8 cellular contexts compared by ENCODE assay signal in genomic region chr1:201022824-201023516, GRCh38. TPM values are rescaled to one million over a fixed set of nuclear protein-coding genes. Genes with fewer than 3 reads are reported as not detected.
DNase-seq lines count a peak whose midpoint lies in the region; ATAC-seq and TF ChIP-seq lines count a peak whose summit lies in the region.

No MANE protein-coding gene starts in this region.

- no peaks in the 10 kb centered on the region for H3K27me3 Mint-ChIP-seq in CD4-positive, alpha-beta T cell
- peaks cover 19% of the 10 kb centered on the region for H3K27me3 Mint-ChIP-seq in progenitor cell of endocrine pancreas

- H3K9me3 Mint-ChIP-seq in CD4-positive, alpha-beta T cell: no peaks in the 10 kb centered on the region
- no peaks in the 10 kb centered on the region for H3K9me3 Mint-ChIP-seq in progenitor cell of endocrine pancreas (ENCODE audit: low read depth)

- peak overlapping the region; percentile 94 for H3K4me3 Mint-ChIP-seq in CD4-positive, alpha-beta T cell
- peak overlapping the region; percentile 75 for H3K4me3 Mint-ChIP-seq in progenitor cell of endocrine pancreas (ENCODE audit: low read depth)

- H3K9me3 ChIP-seq in CD4-positive, alpha-beta T cell (ENCODE audit: control insufficient read depth, low read length): no peaks in the 10 kb centered on the region

- no peak for TF ChIP-seq CTCF in CD4-positive, alpha-beta T cell (IDR thresholded peaks at IDR 0.05)
- TF ChIP-seq CTCF in fibroblast of pulmonary artery (IDR thresholded peaks at IDR 0.05; ENCODE audit: low read length, missing control alignments) (no peak), progenitor cell of endocrine pancreas (IDR thresholded peaks at IDR 0.05; ENCODE audit: unreplicated experiment) (no peak), RWPE1 (conservative IDR thresholded peaks at IDR 0.05; ENCODE audit: low read depth) (no peak)

- peak in 5 of 10 experiments; percentile 13 to 39 (median 28) for DNase-seq in CD4-positive, alpha-beta T cell
- DNase-seq in HT1080 (ENCODE audit: low read depth) (peak; percentile 18), activated T-cell treated with anti-CD3 and anti-CD28 coated beads for 24 hours (ENCODE audit: low read depth) (peak; percentile 30), fibroblast of pulmonary artery (ENCODE audit: low read depth) (no peak), progenitor cell of endocrine pancreas (ENCODE audit: low spot score, unreplicated experiment) (peak; percentile 31), RWPE1 (ENCODE audit: low spot score) (no peak), amniotic stem cell (lab: John Stamatoyannopoulos, UW) (no peak)

- peaks cover 6% of the 10 kb centered on the region for H3K36me3 Mint-ChIP-seq in CD4-positive, alpha-beta T cell (ENCODE audit: low read depth)
- H3K36me3 Mint-ChIP-seq in progenitor cell of endocrine pancreas (ENCODE audit: insufficient read depth): no peaks in the 10 kb centered on the region

- ATAC-seq in CD4-positive, alpha-beta T cell (ENCODE audit: poor library complexity): no peak
- no peak for ATAC-seq in GM21390 (IDR thresholded peaks at IDR 0.05; ENCODE audit: unreplicated experiment)

- peaks cover 82% of the 10 kb centered on the region for H3K4me1 Mint-ChIP-seq in CD4-positive, alpha-beta T cell (ENCODE audit: low read depth)
- peaks cover 18% of the 10 kb centered on the region for H3K4me1 Mint-ChIP-seq in progenitor cell of endocrine pancreas (ENCODE audit: low read depth)

- H3K27me3 ChIP-seq in CD4-positive, alpha-beta T cell (ENCODE audit: control insufficient read depth, insufficient read depth, low read length): no peaks in the 10 kb centered on the region

- peak overlapping the region; percentile 90 for H3K27ac Mint-ChIP-seq in CD4-positive, alpha-beta T cell
- H3K27ac Mint-ChIP-seq in progenitor cell of endocrine pancreas: peak overlapping the region; percentile 46

- peak overlapping the region; percentile 50 for H3K4me3 ChIP-seq in fibroblast of pulmonary artery (replicated peaks; ENCODE audit: low read depth, low read length)

- CTCF ChIA-PET in CD4-positive, alpha-beta T cell (lab: Charles Lee): interaction anchor here (1.2 to 1.4 kb wide), 2 partner anchors 13 to 20 kb away, joined by 4 to 5 read pairs; no protein-coding TSS in a partner anchor
- CTCF ChIA-PET in RWPE1 (lab: Yijun Ruan, JAX): interaction anchor here (0.6 to 3.7 kb wide), 7 partner anchors 16 to 148 kb away, joined by 3 to 24 read pairs (median 4); no protein-coding TSS in a partner anchor

- POLR2A ChIA-PET in CD4-positive, alpha-beta T cell (lab: Charles Lee): interaction anchor here (0.8 to 4.9 kb wide), 11 partner anchors 8 to 401 kb away, joined by 3 to 22 read pairs (median 4); partner anchors contain the start of genes DDX59 and TMEM9
- POLR2A ChIA-PET in RWPE1 (lab: Yijun Ruan, JAX; ENCODE audit: low non-redundant PET): no interaction called here

- intact Hi-C loops in CD4-positive, alpha-beta T cell (cut with DNase I, micrococcal nuclease): loop anchor here (1.0 to 10.0 kb wide), 6 partner anchors 20 to 608 kb away; partner anchors contain the start of genes CACNA1S (in 1 of the 2), CAMSAP2 (in 1 of the 2), DDX59 (in 1 of the 2) and ZNF281 (in 1 of the 2)

- peak overlapping the region; percentile 80 for H3K27ac ChIP-seq in CD4-positive, alpha-beta T cell (ENCODE audit: low read depth, low read length)
- no peak overlapping the region for H3K27ac ChIP-seq in RWPE1

RNA-seq across cellular contexts. Expression of gene KIF21B, which starts 0.5 kb away (rescaled TPM):
- 10 to 100 TPM; 64.5 to 65.4 TPM for total RNA-seq in CD4-positive, alpha-beta T cell
- total RNA-seq in HT1080 (2014; rRNA removed; shearing (Covaris generic)): 4.7 and 5.2 TPM in 2 replicates
- polyA plus RNA-seq in HT1080 (2015; cell fraction: cytosol; rRNA removed): 7.9 and 8.9 TPM in 2 replicates
- polyA plus RNA-seq in HT1080 (2015; cell fraction: nucleus; rRNA removed): 14.3 and 15.3 TPM in 2 replicates
- 10.1 and 11.4 TPM in 2 replicates for total RNA-seq in progenitor cell of endocrine pancreas

Comparison
In these comparisons a context has a peak if more than half of its experiments do, and no peak if none do; other contexts are left out.
1. DNase-seq: peak in HT1080 (single experiment), activated T-cell treated with anti-CD3 and anti-CD28 coated beads for 24 hours (single experiment) and progenitor cell of endocrine pancreas (single experiment); none in fibroblast of pulmonary artery (single experiment), RWPE1 (single experiment) and amniotic stem cell (single experiment).